In the genomic region with DNA sequence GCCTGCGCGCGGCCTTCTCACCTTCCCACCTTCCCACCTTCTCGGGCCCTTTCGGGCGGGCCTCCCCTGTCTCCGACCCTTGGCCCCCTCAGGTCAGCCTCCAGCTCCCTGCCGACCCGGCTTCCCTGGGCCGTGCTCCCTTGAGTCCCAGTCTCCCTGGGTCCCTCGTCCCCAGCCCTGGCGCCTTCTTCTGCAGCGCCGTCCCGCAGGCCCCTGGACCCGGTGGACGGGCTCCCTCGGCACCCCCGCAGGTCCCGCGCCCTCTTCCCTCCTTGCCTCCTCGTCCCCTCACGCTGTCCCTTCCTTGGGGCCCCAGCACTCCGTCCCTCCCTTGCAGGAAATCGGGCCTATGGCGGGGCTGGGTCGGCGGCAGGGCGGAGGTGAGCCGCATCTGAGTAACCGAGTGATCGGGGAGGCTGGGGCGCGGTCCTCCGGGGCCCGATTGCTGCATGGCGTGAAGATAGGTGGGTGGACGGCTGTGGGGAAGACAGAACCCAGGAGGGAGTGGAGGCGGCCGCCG, we compare ENCODE assay signal across 8 cellular contexts. TPM values are rescaled to one million over a fixed set of nuclear protein-coding genes. Genes with fewer than 3 reads are reported as not detected.
DNase-seq lines count a peak whose midpoint lies in the region; ATAC-seq, FAIRE-seq and TF ChIP-seq lines count a peak whose summit lies in the region.

No MANE protein-coding gene starts in this region.

- BruUV-seq in Calu3 (replicated peaks; lab: Mats Ljungman, UMichigan), result no TSS peak
- BruUV-seq in K562 (replicated peaks; lab: Mats Ljungman, UMichigan), result no TSS peak

- H3K27ac ChIP-seq in HEK293 (ENCODE audit: extremely low read depth, low read depth, low read length), result peak overlapping the region; percentile 78
- peak overlapping the region; percentile 97 for H3K27ac ChIP-seq in K562 (ENCODE audit: extremely low read depth, low read depth, low read length)
- H3K27ac ChIP-seq in kidney (ENCODE audit: low read depth in 2 of 2, low read length in 2 of 2), result peak overlapping the region; percentile 68 to 91

- no peaks in the 10 kb centered on the region for H3K27me3 ChIP-seq in K562 (ENCODE audit: control insufficient read depth in 2 of 2, insufficient read depth in 2 of 2, low read length in 2 of 2)

- H3K9me3 ChIP-seq in HEK293 (ENCODE audit: control insufficient read depth, insufficient read depth, low read depth, low read length) (no peaks in the 10 kb centered on the region), K562 (replicated peaks; ENCODE audit: control insufficient read depth, insufficient read depth, low read depth, low read length) (no peaks in the 10 kb centered on the region), kidney (ENCODE audit: control insufficient read depth in 1 of 2, low read length in 2 of 2) (no peaks in the 10 kb centered on the region)

- peak overlapping the region; percentile 100 for H3K4me2 ChIP-seq in K562 (ENCODE audit: insufficient read depth, low read length)

- CTCF ChIA-PET in Calu3 (lab: Charles Lee) (no interaction called here), HEK293 (lab: Yijun Ruan, JAX) (interaction anchor here (1.4 to 2.1 kb wide), 2 partner anchors 14 to 95 kb away, joined by 5 to 6 read pairs; no protein-coding TSS in a partner anchor), K562 (lab: Yijun Ruan, JAX; ENCODE audit: low intra/inter-chr PET ratio) (no interaction called here)

- TF ChIP-seq POLR2A in K562 (conservative IDR thresholded peaks at IDR 0.05), result no peak

- intact Hi-C loops in Calu3 (cut with micrococcal nuclease; ENCODE audit: unreplicated experiment), result no loop called here
- intact Hi-C loops in K562 (cut with micrococcal nuclease), result loop anchor here (5.0 kb wide), 1 partner anchor 373 kb away; a partner anchor contains a TSS
- intact Hi-C loops in kidney (cut with DNase I), result no loop called here

- no peak for TF ChIP-seq RAD21 in K562 (CRISPR knock-in tag; conservative IDR thresholded peaks at IDR 0.05 in 1 of 2, IDR thresholded peaks at IDR 0.05 in 1 of 2)

- peaks cover 44% of the 10 kb centered on the region for H3K36me3 Mint-ChIP-seq in Calu3 (ENCODE audit: insufficient read depth, unreplicated experiment)

- in situ Hi-C loops in K562 (cut with MboI), result loop anchor here (10.0 kb wide), 1 partner anchor 275 kb away; a partner anchor contains a TSS

- DNase-seq in Calu3 (no peak), RKO (ENCODE audit: low spot score) (peak; percentile 61), K562 (ENCODE audit: extremely low read depth in 1 of 4, low spot score in 3 of 4) (peak in 3 of 4 experiments; percentile 50 to 67 (median 64)), kidney (peak; percentile 87), NCI-H774 (lab: John Stamatoyannopoulos, UW) (no peak), DMS79 (lab: John Stamatoyannopoulos, UW) (no peak)
- peak; percentile 66 for DNase-seq in stimulated activated CD8-positive, alpha-beta memory T cell treated with anti-CD3 and anti-CD28 coated beads, Interleukin-4, amount 100 ng/mL, for 48 hours

- ATAC-seq in K562, result peak; percentile 11

- TF ChIP-seq CTCF in Calu3 (IDR thresholded peaks at IDR 0.05; ENCODE audit: unreplicated experiment) (no peak), HEK293 (tag by site-specific recombination; IDR thresholded peaks at IDR 0.05) (no peak), K562 (IDR thresholded peaks at IDR 0.05 in 2 of 3, conservative IDR thresholded peaks at IDR 0.05 in 1 of 3; ENCODE audit: insufficient read depth in 2 of 3, low read depth in 1 of 3, low read length in 3 of 3) (no peak), kidney (IDR thresholded peaks at IDR 0.05; ENCODE audit: borderline replicate concordance, extremely low read depth, insufficient read depth) (no peak)

- H3K4me1 Mint-ChIP-seq in Calu3 (ENCODE audit: low read depth, unreplicated experiment), result peaks cover 17% of the 10 kb centered on the region

- no peaks in the 10 kb centered on the region for H3K9me3 Mint-ChIP-seq in Calu3 (ENCODE audit: low read depth, unreplicated experiment)

- POLR2A ChIA-PET in HEK293 (lab: Yijun Ruan, JAX) (interaction anchor here (0.8 to 2.7 kb wide), 8 partner anchors 8 to 372 kb away, joined by 3 to 17 read pairs (median 4); a partner anchor contains a TSS), K562 (lab: Yijun Ruan, JAX) (interaction anchor here (0.6 to 1.5 kb wide), 6 partner anchors 11 to 321 kb away, joined by 3 to 6 read pairs (median 4); no protein-coding TSS in a partner anchor)

- peaks cover 16% of the 10 kb centered on the region for H3K9me1 ChIP-seq in K562 (ENCODE audit: control insufficient read depth, insufficient read depth, low read length)

- no peak overlapping the region for H3K27ac Mint-ChIP-seq in Calu3 (ENCODE audit: unreplicated experiment)

- TF ChIP-seq EP300 in K562 (IDR thresholded peaks at IDR 0.05; ENCODE audit: low read length), result no peak

- no peaks in the 10 kb centered on the region for H3K27me3 Mint-ChIP-seq in Calu3 (ENCODE audit: unreplicated experiment)

- under 1% methylated on average over 31 of the region's 41 CpGs for whole genome bisulfite sequencing in K562 (ENCODE audit: insufficient coverage, low coverage, missing lambda C conversion rate)

- H3K79me2 ChIP-seq in K562 (ENCODE audit: control insufficient read depth, insufficient read depth, low read length), result peaks cover 78% of the 10 kb centered on the region

- peak overlapping the region; percentile 36; the same call in 1 of the 2 replicates for H2AFZ ChIP-seq in K562 (ENCODE audit: low read depth, low read length)

- H4K20me1 ChIP-seq in K562 (replicated peaks; ENCODE audit: control insufficient read depth, insufficient read depth, low read length), result peaks cover 25% of the 10 kb centered on the region

- peak overlapping the region; percentile 98 to 99 for H3K9ac ChIP-seq in K562 (ENCODE audit: insufficient read depth in 1 of 2, low read depth in 2 of 2, low read length in 2 of 2)
- peak overlapping the region; percentile 61 to 84 for H3K9ac ChIP-seq in kidney (ENCODE audit: low read length in 2 of 2)

- peaks cover 4% of the 10 kb centered on the region; the same call in 1 of the 2 replicates for H3K4me1 ChIP-seq in HEK293 (ENCODE audit: control insufficient read depth, insufficient read depth, low read length)
- H3K4me1 ChIP-seq in K562 (replicated peaks in 1 of 2; ENCODE audit: control insufficient read depth in 2 of 2, insufficient read depth in 2 of 2, low read length in 2 of 2), result peaks cover 35 to 50% of the 10 kb centered on the region in 2 experiments
- peaks cover 19 to 21% of the 10 kb centered on the region in 2 donors for H3K4me1 ChIP-seq in kidney (ENCODE audit: control insufficient read depth in 1 of 2, insufficient read depth in 1 of 2, low read depth in 1 of 2, low read length in 2 of 2)

- no peak for FAIRE-seq in K562 (lab: Jason Lieb, UNC)
- no peak for FAIRE-seq in kidney (lab: Jason Lieb, UNC)

- H3K4me3 Mint-ChIP-seq in Calu3 (ENCODE audit: low read depth, unreplicated experiment), result peak overlapping the region; percentile 90

- H3K36me3 ChIP-seq in HEK293 (ENCODE audit: control insufficient read depth in 2 of 2, insufficient read depth in 1 of 2, low read length in 2 of 2) (peaks cover 7 to 39% of the 10 kb centered on the region in 2 experiments; a peak in 2 of 3 replicates), K562 (ENCODE audit: control insufficient read depth, insufficient read depth, low read length) (peaks cover 50% of the 10 kb centered on the region), kidney (ENCODE audit: control insufficient read depth in 1 of 2, insufficient read depth in 2 of 2, low read length in 2 of 2) (peaks cover 0 to 14% of the 10 kb centered on the region in 2 donors)

- H3K4me3 ChIP-seq in HEK293 (ENCODE audit: low read depth, low read length), result peak overlapping the region; percentile 91
- H3K4me3 ChIP-seq in K562, result peak overlapping the region; percentile 91
- H3K4me3 ChIP-seq in kidney (ENCODE audit: low read length in 2 of 2), result peak overlapping the region; percentile 72 to 94

RNA-seq across cellular contexts. Expression of a gene that starts 7.6 kb away (rescaled TPM):
- total RNA-seq in Calu3 (2022) (33.2 and 38.2 TPM in 2 replicates), K562 (2014; rRNA removed) (63.8 and 64.3 TPM in 2 replicates), K562 (2014; rRNA removed; fragmentation: Illumina TruSeq; extraction: Trizol) (56.8 and 63.7 TPM in 2 replicates), K562 (2015; rRNA removed; fragmentation: Illumina TruSeq; extraction: Trizol) (63.9 and 64.1 TPM in 2 replicates), K562 (2021) (58.1 and 65.2 TPM in 2 replicates), kidney (31.7 TPM)
- total RNA-seq in K562 (2011; cell fraction: chromatin; rRNA removed; ENCODE audit: low replicate concordance), result 58.8 and 69.4 TPM in 2 replicates
- total RNA-seq in K562 (2011; cell fraction: nucleolus; rRNA removed), result 35.7 and 42.4 TPM in 2 replicates
- total RNA-seq in K562 (2011; cell fraction: nucleoplasm; rRNA removed), result 46.7 and 58.8 TPM in 2 replicates
- polyA plus RNA-seq in K562 (2011; rRNA removed) (62.9 and 89.7 TPM in 2 replicates), K562 (2014; fragmentation: Illumina TruSeq; extraction: Trizol) (50.7 and 51.8 TPM in 2 replicates), K562 (2014; fragmentation: Nextera tagmentation; extraction: Ambion mirVana) (10 to 100 TPM; 25.4 to 26.3 TPM), K562 (2014; rRNA removed) (111 and 113 TPM in 2 replicates), kidney (ENCODE audit: insufficient read depth, low read depth, low replicate concordance) (52.7 TPM)
- 44.8 TPM in 2 replicates for polyA plus RNA-seq in K562 (2011; cell fraction: cytosol; rRNA removed)
- 26.6 and 32.7 TPM in 2 replicates for polyA plus RNA-seq in K562 (2011; cell fraction: nucleus; rRNA removed)
- polyA plus RNA-seq in K562 (2012), result 58.5 and 69.9 TPM in 2 replicates
- 42.7 and 53.5 TPM in 2 replicates for polyA minus RNA-seq in K562 (2011; rRNA and poly(A)+ RNA removed)
- polyA minus RNA-seq in K562 (2011; cell fraction: cytosol; rRNA and poly(A)+ RNA removed), result 15.4 and 22.6 TPM in 2 replicates
- 12.3 and 12.5 TPM in 2 replicates for polyA minus RNA-seq in K562 (2011; cell fraction: nucleus; rRNA and poly(A)+ RNA removed)

RNA-seq across cellular contexts. Expression of a gene that starts 7.8 kb away (rescaled TPM):
- 718 and 736 TPM in 2 replicates for total RNA-seq in Calu3 (2022)
- total RNA-seq in K562 (2011; cell fraction: chromatin; rRNA removed; ENCODE audit: low replicate concordance), result 82.3 and 233 TPM in 2 replicates
- 710 and 759 TPM in 2 replicates for total RNA-seq in K562 (2011; cell fraction: nucleolus; rRNA removed)
- total RNA-seq in K562 (2011; cell fraction: nucleoplasm; rRNA removed), result 556 and 654 TPM in 2 replicates
- 3,379 and 5,070 TPM in 2 replicates for total RNA-seq in K562 (2014; rRNA removed)
- 1,284 and 1,755 TPM in 2 replicates for total RNA-seq in K562 (2014; rRNA removed; fragmentation: Illumina TruSeq; extraction: Trizol)
- total RNA-seq in K562 (2015; rRNA removed; fragmentation: Illumina TruSeq; extraction: Trizol), result 3,383 and 3,546 TPM in 2 replicates
- 2,106 and 2,300 TPM in 2 replicates for total RNA-seq in K562 (2021)
- 2,343 and 2,530 TPM in 2 replicates for polyA plus RNA-seq in K562 (2011; rRNA removed)
- 2,634 and 3,242 TPM in 2 replicates for polyA plus RNA-seq in K562 (2011; cell fraction: cytosol; rRNA removed)
- 2,032 and 2,780 TPM in 2 replicates for polyA plus RNA-seq in K562 (2011; cell fraction: nucleus; rRNA removed)
- 2,776 and 4,833 TPM in 2 replicates for polyA plus RNA-seq in K562 (2012)
- 3,405 and 3,414 TPM in 2 replicates for polyA plus RNA-seq in K562 (2014; fragmentation: Illumina TruSeq; extraction: Trizol)
- polyA plus RNA-seq in K562 (2014; fragmentation: Nextera tagmentation; extraction: Ambion mirVana), result 1,000 to 10,000 TPM; 4,709 to 5,101 TPM
- polyA plus RNA-seq in K562 (2014; rRNA removed), result 4,604 and 5,028 TPM in 2 replicates
- 286 and 426 TPM in 2 replicates for polyA minus RNA-seq in K562 (2011; rRNA and poly(A)+ RNA removed)
- polyA minus RNA-seq in K562 (2011; cell fraction: cytosol; rRNA and poly(A)+ RNA removed), result 256 and 334 TPM in 2 replicates
- 214 and 338 TPM in 2 replicates for polyA minus RNA-seq in K562 (2011; cell fraction: nucleus; rRNA and poly(A)+ RNA removed)
- 910 TPM for total RNA-seq in kidney
- polyA plus RNA-seq in kidney (ENCODE audit: insufficient read depth, low read depth, low replicate concordance), result 2,355 TPM

RNA-seq across cellular contexts. Expression of a gene that starts 16.3 kb away (rescaled TPM):
- total RNA-seq in Calu3 (2022), result not detected in 2 replicates
- not detected in 2 replicates for total RNA-seq in K562 (2011; cell fraction: chromatin; rRNA removed; ENCODE audit: low replicate concordance)
- not detected in 2 replicates for total RNA-seq in K562 (2011; cell fraction: nucleolus; rRNA removed)
- total RNA-seq in K562 (2011; cell fraction: nucleoplasm; rRNA removed), result not detected in 2 replicates
- total RNA-seq in K562 (2014; rRNA removed), result not detected in 2 replicates
- total RNA-seq in K562 (2014; rRNA removed; fragmentation: Illumina TruSeq; extraction: Trizol), result not detected in 2 replicates
- total RNA-seq in K562 (2015; rRNA removed; fragmentation: Illumina TruSeq; extraction: Trizol), result not detected in 2 replicates
- not detected in 2 replicates for total RNA-seq in K562 (2021)
- polyA plus RNA-seq in K562 (2011; rRNA removed), result not detected in 2 replicates
- polyA plus RNA-seq in K562 (2011; cell fraction: cytosol; rRNA removed), result not detected in 2 replicates
- polyA plus RNA-seq in K562 (2011; cell fraction: nucleus; rRNA removed), result not detected in 2 replicates
- 0.05 TPM in 1 of 2 replicates, not detected in the other for polyA plus RNA-seq in K562 (2012)
- polyA plus RNA-seq in K562 (2014; fragmentation: Illumina TruSeq; extraction: Trizol), result not detected in 2 replicates
- polyA plus RNA-seq in K562 (2014; fragmentation: Nextera tagmentation; extraction: Ambion mirVana), result not detected
- polyA plus RNA-seq in K562 (2014; rRNA removed), result not detected in 2 replicates
- polyA minus RNA-seq in K562 (2011; rRNA and poly(A)+ RNA removed), result not detected in 2 replicates
- not detected in 2 replicates for polyA minus RNA-seq in K562 (2011; cell fraction: cytosol; rRNA and poly(A)+ RNA removed)
- polyA minus RNA-seq in K562 (2011; cell fraction: nucleus; rRNA and poly(A)+ RNA removed), result not detected in 2 replicates
- 0.31 TPM for total RNA-seq in kidney
- not detected for polyA plus RNA-seq in kidney (ENCODE audit: insufficient read depth, low read depth, low replicate concordance)

Comparison
In these comparisons a context has a peak if more than half of its experiments do, and no peak if none do; other contexts are left out.
1. DNase-seq: peak in RKO (single experiment), K562 (3 of 4), kidney (single experiment) and stimulated activated CD8-positive, alpha-beta memory T cell treated with anti-CD3 and anti-CD28 coated beads, Interleukin-4, amount 100 ng/mL, for 48 hours (single experiment); none in Calu3 (single experiment), NCI-H774 (single experiment) and DMS79 (single experiment).
2. Peak in every context shown above with its lines, with median percentiles within 50 percentile points of each other: H3K27ac ChIP-seq and H3K4me3 ChIP-seq.